Comparison of ENCODE assay signal across 9 cellular contexts in genomic region chr1:157994081-157994581, GRCh38. TPM values are rescaled to one million over a fixed set of nuclear protein-coding genes. Genes with fewer than 3 reads are reported as not detected.
DNase-seq lines count a peak whose midpoint lies in the region; ATAC-seq, FAIRE-seq and TF ChIP-seq lines count a peak whose summit lies in the region.
"Had no signal": no experiment of that assay in that cellular context is flagged by ENCODE, and none has a peak within 500 bp of the region (broad histone marks: within the 10 kb centered on the region; RNA-seq: fewer than 3 reads in every experiment).

No MANE protein-coding gene starts in this region.

- no peak for TF ChIP-seq POLR2A in uterus (IDR thresholded peaks at IDR 0.05)

- intact Hi-C loops in Right ventricle myocardium inferior (cut with DNase I), result no loop called here
- intact Hi-C loops in cardiac septum (cut with DNase I), result loop anchor here (2.0 to 10.0 kb wide), 2 partner anchors 25 to 121 kb away; no protein-coding TSS in a partner anchor
- intact Hi-C loops in uterus (cut with DNase I; ENCODE audit: low total_unique reads), result loop anchor here (5.0 kb wide), 1 partner anchor 43 kb away; no protein-coding TSS in a partner anchor

- peaks cover 25% of the 10 kb centered on the region for H3K27me3 ChIP-seq in mucosa of stomach (ENCODE audit: control insufficient read depth, insufficient read depth, low read length)
- H3K27me3 ChIP-seq in uterus, result no peaks in the 10 kb centered on the region

- peak overlapping the region; percentile 61 for H3K9ac ChIP-seq in mucosa of stomach (ENCODE audit: low read length)

- DNase-seq in Right ventricle myocardium inferior (ENCODE audit: missing footprints) (no peak), cardiac septum (ENCODE audit: low spot score) (no peak), epithelial cell of prostate (ENCODE audit: low read depth, low spot score) (no peak), uterus (peak in 1 of 2 donors; percentile 60), HTR-8/SVneo (ENCODE audit: insufficient read length, low spot score) (no peak)
- DNase-seq in effector CD8-positive, alpha-beta T cell (lab: John Stamatoyannopoulos, UW), result no peak
- DNase-seq: activated naive CD4-positive, alpha-beta T cell treated with anti-CD3 and anti-CD28 coated beads, Interleukin-2, amount 10 ng/mL, durations not matched to agents 7 days and 5 days had no signal

- H3K9me3 ChIP-seq in mucosa of stomach (ENCODE audit: control insufficient read depth, low read length) (no peaks in the 10 kb centered on the region), uterus (no peaks in the 10 kb centered on the region)

- H3K4me3 ChIP-seq in mucosa of stomach (ENCODE audit: low read length), result no peak overlapping the region
- peak overlapping the region; percentile 72 to 97 for H3K4me3 ChIP-seq in uterus

- H3K27ac ChIP-seq in epithelial cell of prostate (peak overlapping the region; percentile 63), uterus (peak overlapping the region; percentile 97 to 100)

- FAIRE-seq in HTR-8/SVneo (lab: Jason Lieb, UNC), result no peak

- H3K4me1 ChIP-seq in mucosa of stomach (ENCODE audit: control insufficient read depth, insufficient read depth, low read length) (no peaks in the 10 kb centered on the region), uterus (peaks cover 0 to 14% of the 10 kb centered on the region in 2 donors)

- peak in 3 of 4 experiments; percentile 6 to 38 (median 27) for TF ChIP-seq CTCF in uterus (IDR thresholded peaks at IDR 0.05)

- H3K36me3 ChIP-seq in mucosa of stomach (ENCODE audit: control insufficient read depth, insufficient read depth, low read length), result no peaks in the 10 kb centered on the region
- no peaks in the 10 kb centered on the region for H3K36me3 ChIP-seq in uterus

- ATAC-seq in Right ventricle myocardium inferior (peak; percentile 26), GM19395 (IDR thresholded peaks at IDR 0.05; ENCODE audit: unreplicated experiment) (no peak)

RNA-seq across cellular contexts. Expression of gene KIRREL1, which starts 0.7 kb away (rescaled TPM):
- 11.3 TPM for total RNA-seq in Right ventricle myocardium inferior
- total RNA-seq in cardiac septum, result 10.9 TPM
- total RNA-seq in uterus, result 100 to 1,000 TPM in 1 of 4 donors, 10 to 100 TPM in 3; 34.1 to 102 (median 57.4) TPM
